Comparison of ENCODE assay signal across 15 cellular contexts in the genomic region with DNA sequence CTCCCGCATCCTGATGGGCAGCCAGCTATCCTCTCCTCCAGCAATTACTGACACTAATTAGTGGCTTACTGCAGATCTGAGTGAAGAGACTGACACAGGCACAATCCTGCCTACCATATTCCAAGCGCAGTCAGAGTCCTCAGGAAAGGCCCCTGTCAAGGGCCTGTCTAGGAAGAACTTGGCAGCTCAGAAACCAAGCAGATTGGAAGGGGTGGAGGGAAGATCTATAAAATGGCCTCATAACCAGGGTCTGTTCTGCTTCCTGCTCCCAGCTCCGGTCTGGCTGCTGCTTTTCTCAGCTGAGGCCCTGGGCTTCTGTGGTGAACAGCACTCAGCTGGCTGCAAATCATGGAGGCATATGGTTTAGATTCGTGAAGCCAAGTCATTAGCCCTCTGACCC.
DNase-seq lines count a peak whose midpoint lies in the region; TF ChIP-seq lines count a peak whose summit lies in the region.
"Had no signal": no experiment of that assay in that cellular context is flagged by ENCODE, and none has a peak within 500 bp of the region (broad histone marks: within the 10 kb centered on the region; RNA-seq: fewer than 3 reads in every experiment).

No MANE protein-coding gene starts in this region.

- H3K27ac ChIP-seq in neuronal stem cell (replicated peaks; ENCODE audit: low read length), result no peak overlapping the region
- H3K27ac ChIP-seq: BLaER1 treated with 17β-estradiol and CSF1 and Interleukin-3, amounts not matched to agents 10 nM and 100 nM had no signal

- no peaks in the 10 kb centered on the region for H3K9me3 ChIP-seq in neuronal stem cell (replicated peaks in 1 of 2; ENCODE audit: control insufficient read depth in 2 of 2, insufficient read depth in 1 of 2, low read depth in 1 of 2, low read length in 2 of 2)

- intact Hi-C loops in MCF 10A (cut with micrococcal nuclease), result no loop called here

- no peak overlapping the region for H2AK5ac ChIP-seq in neuronal stem cell (ENCODE audit: low read depth, low read length)

- no peak overlapping the region for H4K8ac ChIP-seq in neuronal stem cell (ENCODE audit: low read depth, low read length)

- POLR2A ChIA-PET in MCF 10A (lab: Yijun Ruan, JAX), result no interaction called here

- H3K79me1 ChIP-seq in neuronal stem cell (ENCODE audit: low read depth, low read length), result no peaks in the 10 kb centered on the region

- no peak overlapping the region for H2BK120ac ChIP-seq in neuronal stem cell (ENCODE audit: low read depth, low read length)

- no TSS peak for BruUV-seq in MCF 10A (replicated peaks; lab: Mats Ljungman, UMichigan)

- H3K23ac ChIP-seq in neuronal stem cell (ENCODE audit: low read depth, low read length, poor library complexity), result no peak overlapping the region

- no peaks in the 10 kb centered on the region for H3K27me3 ChIP-seq in neuronal stem cell (ENCODE audit: control insufficient read depth in 3 of 3, insufficient read depth in 3 of 3, low read depth in 1 of 3, low read length in 3 of 3)
- H3K27me3 ChIP-seq: BLaER1 treated with 17β-estradiol and CSF1 and Interleukin-3, amounts not matched to agents 10 nM and 100 nM had no signal

- H3K14ac ChIP-seq in neuronal stem cell (ENCODE audit: low read length), result no peak overlapping the region

- H3K9me3 Mint-ChIP-seq in MCF 10A (ENCODE audit: unreplicated experiment), result no peaks in the 10 kb centered on the region
- H3K9me3 Mint-ChIP-seq: IgD-negative memory B cell had no signal

- H2BK12ac ChIP-seq in neuronal stem cell (ENCODE audit: low read length), result no peak overlapping the region

- H2AFZ ChIP-seq in neuronal stem cell (ENCODE audit: low read length), result no peak overlapping the region

- H3K4me1 ChIP-seq in neuronal stem cell (ENCODE audit: control insufficient read depth in 2 of 2, insufficient read depth in 1 of 2, low read depth in 1 of 2, low read length in 2 of 2), result peaks cover 0 to 8% of the 10 kb centered on the region in 2 donors

- H3K4me3 Mint-ChIP-seq in MCF 10A (ENCODE audit: unreplicated experiment), result no peak overlapping the region
- H3K4me3 Mint-ChIP-seq: IgD-negative memory B cell had no signal

- H2BK15ac ChIP-seq in neuronal stem cell (ENCODE audit: low read length), result no peak overlapping the region

- no CpG with 5 or more reads among the region's 4 CpGs for WGBS in neuronal stem cell (ENCODE audit: extremely low coverage in 2 of 2, insufficient read length in 2 of 2, insufficient replicate concordance in 1 of 2), 2 donors

- no peak overlapping the region for H3K27ac Mint-ChIP-seq in MCF 10A (ENCODE audit: low read depth, unreplicated experiment)
- H3K27ac Mint-ChIP-seq: IgD-negative memory B cell had no signal

- H3K4me2 ChIP-seq in neuronal stem cell (ENCODE audit: insufficient read depth, low read length, poor library complexity, severe bottlenecking), result no peak overlapping the region
- H3K4me2 ChIP-seq: BLaER1 treated with 17β-estradiol and CSF1 and Interleukin-3, amounts not matched to agents 10 nM and 100 nM had no signal

- H3K9ac ChIP-seq in neuronal stem cell (ENCODE audit: low read depth, low read length, poor library complexity), result no peak overlapping the region
- H3K9ac ChIP-seq: BLaER1 treated with 17β-estradiol and CSF1 and Interleukin-3, amounts not matched to agents 10 nM and 100 nM had no signal

- H3K4me1 Mint-ChIP-seq in MCF 10A (ENCODE audit: insufficient read depth, unreplicated experiment), result no peaks in the 10 kb centered on the region
- H3K4me1 Mint-ChIP-seq: IgD-negative memory B cell had no signal

- H3K4ac ChIP-seq in neuronal stem cell (ENCODE audit: low read length), result no peak overlapping the region

- no peak overlapping the region for H4K91ac ChIP-seq in neuronal stem cell (ENCODE audit: low read depth, low read length, poor library complexity)

- TF ChIP-seq CTCF in MCF 10A (IDR thresholded peaks at IDR 0.05; ENCODE audit: unreplicated experiment), result no peak

- CTCF ChIA-PET in MCF 10A (lab: Yijun Ruan, JAX), result interaction anchor here (0.6 kb wide), 1 partner anchor 971 kb away, joined by 4 read pairs; no protein-coding TSS in a partner anchor

- H3K36me3 Mint-ChIP-seq in MCF 10A (ENCODE audit: insufficient read depth, unreplicated experiment), result no peaks in the 10 kb centered on the region
- H3K36me3 Mint-ChIP-seq: IgD-negative memory B cell had no signal

- no peak overlapping the region for H2BK5ac ChIP-seq in neuronal stem cell (ENCODE audit: low read length)

- H3K18ac ChIP-seq in neuronal stem cell (ENCODE audit: low read length), result no peak overlapping the region

- H3K36me3 ChIP-seq in neuronal stem cell (replicated peaks in 1 of 2; ENCODE audit: control insufficient read depth in 2 of 2, insufficient read depth in 2 of 2, low read length in 2 of 2), result no peaks in the 10 kb centered on the region
- H3K36me3 ChIP-seq: BLaER1 treated with 17β-estradiol and CSF1 and Interleukin-3, amounts not matched to agents 10 nM and 100 nM had no signal

- H3K27me3 Mint-ChIP-seq in MCF 10A (ENCODE audit: insufficient read depth, unreplicated experiment), result no peaks in the 10 kb centered on the region
- H3K27me3 Mint-ChIP-seq: IgD-negative memory B cell had no signal

- DNase-seq in NCI-H1417 (lab: John Stamatoyannopoulos, UW), result peak in 2 of 3 experiments; percentile 43 to 75
- no peak for DNase-seq in NCI-H1417 treated with DMSO at 0.1 percent for 48 hours (lab: John Stamatoyannopoulos, UW)
- DNase-seq in NCI-H446 (lab: John Stamatoyannopoulos, UW), result peak; percentile 20 to 72
- peak; percentile 82 for DNase-seq in cerebellar cortex (ENCODE audit: low spot score)
- peak; percentile 23 for DNase-seq in neuronal stem cell (ENCODE audit: low spot score)
- DNase-seq in T-helper 2 cell, result no peak
- no peak for DNase-seq in MCF 10A (ENCODE audit: unreplicated experiment)
- no peak for DNase-seq in COLO668 (lab: John Stamatoyannopoulos, UW; ENCODE audit: unreplicated experiment)
- DNase-seq: 8988T, NCI-H187, NCI-H526 treated with DMSO at 0.1 percent for 48 hours, SIG-M5, SW 1271 had no signal

- no peak overlapping the region for H3K4me3 ChIP-seq in neuronal stem cell (ENCODE audit: low read length in 2 of 2)
- H3K4me3 ChIP-seq: BLaER1 treated with 17β-estradiol and CSF1 and Interleukin-3, amounts not matched to agents 10 nM and 100 nM had no signal

Comparison
In these comparisons a context has a peak if more than half of its experiments do, and no peak if none do; other contexts are left out.
1. DNase-seq: peak in NCI-H1417 (2 of 3), NCI-H446 (2 of 2), cerebellar cortex (single experiment) and neuronal stem cell (single experiment); none in NCI-H1417 treated with DMSO at 0.1 percent for 48 hours (single experiment), T-helper 2 cell (0 of 5), MCF 10A (single experiment) and COLO668 (single experiment).